In genomic region chr17:77421635-77421982, GRCh38 we compare ENCODE assay signal across 8 cellular contexts.
DNase-seq lines count a peak whose midpoint lies in the region; ATAC-seq and TF ChIP-seq lines count a peak whose summit lies in the region.

No MANE protein-coding gene starts in this region.

- H4K8ac ChIP-seq in IMR-90 (ENCODE audit: low read depth in 2 of 2, low read length in 2 of 2) = peak overlapping the region; percentile 9 to 59; a peak in 3 of 4 replicates

- peak overlapping the region; percentile 23 for H4K91ac ChIP-seq in IMR-90 (ENCODE audit: insufficient read depth, low read depth, low read length)

- H3K4me2 ChIP-seq in IMR-90 (ENCODE audit: low read depth, low read length) = peak overlapping the region; percentile 47; the same call in 1 of the 2 replicates

- peaks cover 77% of the 10 kb centered on the region for H4K20me1 ChIP-seq in IMR-90 (ENCODE audit: insufficient read depth, low read length)

- H3K27me3 ChIP-seq in ACC112 (ENCODE audit: insufficient read depth, low read length) (no peaks in the 10 kb centered on the region), IMR-90 (ENCODE audit: control insufficient read depth, insufficient read depth, low read length) (no peaks in the 10 kb centered on the region), neutrophil (no peaks in the 10 kb centered on the region), ascending aorta (no peaks in the 10 kb centered on the region)

- in situ Hi-C loops in IMR-90 (cut with MboI; ENCODE audit: low sequenced_read_pairs) = loop anchor here (5.0 kb wide), 1 partner anchor 44 kb away; no protein-coding TSS in a partner anchor

- H3K36me3 ChIP-seq in ACC112 (ENCODE audit: insufficient read depth, low read length) = no peaks in the 10 kb centered on the region; the same call in 1 of the 2 replicates
- peaks cover 8% of the 10 kb centered on the region; the same call in 1 of the 2 replicates for H3K36me3 ChIP-seq in IMR-90 (ENCODE audit: control insufficient read depth, insufficient read depth, low read length)
- H3K36me3 ChIP-seq in neutrophil = peaks cover 16% of the 10 kb centered on the region
- no peaks in the 10 kb centered on the region for H3K36me3 ChIP-seq in ascending aorta

- H2BK20ac ChIP-seq in IMR-90 (ENCODE audit: low read depth, low read length) = peak overlapping the region; percentile 64

- no CpG with 5 or more reads among the region's 13 CpGs for WGBS in IMR-90 (ENCODE audit: extremely low coverage in 2 of 2, insufficient read length in 1 of 2), 2 experiments

- peaks cover 61% of the 10 kb centered on the region for H3K79me2 ChIP-seq in ACC112 (ENCODE audit: control insufficient read depth, insufficient read depth, low read length, unreplicated experiment)

- POLR2A ChIA-PET in IMR-90 (lab: Charles Lee; ENCODE audit: unreplicated experiment) = interaction anchor here (1.0 kb wide), 1 partner anchor 537 kb away, joined by 3 read pairs; the partner anchor contains the start of gene TNRC6C

- H2AK5ac ChIP-seq in IMR-90 (ENCODE audit: low read depth, low read length) = peak overlapping the region; percentile 78

- dilution Hi-C loops in IMR-90 (cut with HindIII; ENCODE audit: low sequenced_read_pairs, unreplicated experiment) = no loop called here

- H3K56ac ChIP-seq in IMR-90 (ENCODE audit: extremely low read depth, insufficient read depth, low read length) = no peak overlapping the region

- CTCF ChIA-PET in IMR-90 (lab: Yijun Ruan, JAX) = interaction anchor here (1.7 kb wide), 1 partner anchor 8 kb away, joined by 4 read pairs; no protein-coding TSS in a partner anchor

- peaks cover 28 to 90% of the 10 kb centered on the region in 2 experiments for H3K79me1 ChIP-seq in IMR-90 (ENCODE audit: low read depth in 1 of 2, low read length in 2 of 2)

- ATAC-seq in IMR-90 (ENCODE audit: low read depth) (no peak), GM21381 (IDR thresholded peaks at IDR 0.05; ENCODE audit: unreplicated experiment) (no peak)

- H2BK120ac ChIP-seq in IMR-90 (ENCODE audit: low read depth, low read length) = peak overlapping the region; percentile 45

- H3K4ac ChIP-seq in IMR-90 (ENCODE audit: low read depth, low read length) = peak overlapping the region; percentile 85

- peaks cover 37% of the 10 kb centered on the region for H3K9me1 ChIP-seq in IMR-90 (ENCODE audit: insufficient read depth, low read length)

- BruUV-seq in IMR-90 (replicated peaks; lab: Mats Ljungman, UMichigan) = no TSS peak

- H3K4me1 ChIP-seq in ACC112 (ENCODE audit: control insufficient read depth, insufficient read depth, low read length, unreplicated experiment) (peaks cover 70% of the 10 kb centered on the region), IMR-90 (ENCODE audit: control insufficient read depth, insufficient read depth, low read length) (peaks cover 60% of the 10 kb centered on the region), neutrophil (ENCODE audit: control insufficient read depth in 1 of 2, insufficient read depth in 1 of 2, low read depth in 1 of 2, low read length in 1 of 2) (peaks cover 47 to 53% of the 10 kb centered on the region in 2 experiments), ascending aorta (peaks cover 18 to 49% of the 10 kb centered on the region in 2 donors)

- peak overlapping the region; percentile 55 for H2AK9ac ChIP-seq in IMR-90 (replicated peaks; ENCODE audit: low read depth, low read length, poor library complexity)

- H3K27ac ChIP-seq in ACC112 (ENCODE audit: low read depth, low read length) = peak overlapping the region; percentile 94
- H3K27ac ChIP-seq in IMR-90 (ENCODE audit: insufficient read depth, low read length) = peak overlapping the region; percentile 68
- peak overlapping the region; percentile 42 to 93 for H3K27ac ChIP-seq in coronary artery
- peak overlapping the region; percentile 65 for H3K27ac ChIP-seq in neutrophil
- peak overlapping the region in 1 of 2 donors; percentile 41 for H3K27ac ChIP-seq in ascending aorta

- TF ChIP-seq CTCF in IMR-90 (conservative IDR thresholded peaks at IDR 0.05; ENCODE audit: low read depth, low read length) = no peak
- no peak for TF ChIP-seq CTCF in coronary artery (IDR thresholded peaks at IDR 0.05)
- no peak for TF ChIP-seq CTCF in neutrophil (IDR thresholded peaks at IDR 0.05)
- no peak for TF ChIP-seq CTCF in ascending aorta (IDR thresholded peaks at IDR 0.05)

- 0 out of 2 replicates have a peak overlapping the region, but pooled peaks have one; percentile 11 for H3K9ac ChIP-seq in IMR-90 (ENCODE audit: low read depth, low read length)

- H3K14ac ChIP-seq in IMR-90 (replicated peaks; ENCODE audit: low read depth, low read length) = peak overlapping the region; percentile 8; the same call in 1 of the 2 replicates

- H2BK5ac ChIP-seq in IMR-90 (ENCODE audit: low read depth, low read length, poor library complexity, severe bottlenecking) = peak overlapping the region; percentile 53

- peak overlapping the region; percentile 56; the same call in 1 of the 2 replicates for H3K18ac ChIP-seq in IMR-90 (ENCODE audit: low read depth, low read length)

- intact Hi-C loops in IMR-90 (cut with micrococcal nuclease) (no loop called here), ascending aorta (cut with DNase I) (loop anchor here (5.0 to 10.0 kb wide), 2 partner anchors 181 to 313 kb away; no protein-coding TSS in a partner anchor)

- H2BK15ac ChIP-seq in IMR-90 (ENCODE audit: low read depth, low read length) = peak overlapping the region; percentile 36; the same call in 2 of the 3 replicates

- TF ChIP-seq RAD21 in IMR-90 (IDR thresholded peaks at IDR 0.05; ENCODE audit: low read length) = no peak

- H3K4me3 ChIP-seq in ACC112 (ENCODE audit: low read depth, low read length) = no peak overlapping the region
- H3K4me3 ChIP-seq in IMR-90 (ENCODE audit: insufficient read depth, low read depth, low read length) = no peak overlapping the region
- no peak overlapping the region for H3K4me3 ChIP-seq in coronary artery
- H3K4me3 ChIP-seq in neutrophil (ENCODE audit: low read depth in 1 of 2, low read length in 1 of 2) = peak overlapping the region in 1 of 2 experiments; percentile 36
- no peak overlapping the region for H3K4me3 ChIP-seq in ascending aorta

- H3K23ac ChIP-seq in IMR-90 (ENCODE audit: low read depth, low read length) = peak overlapping the region; percentile 15; the same call in 1 of the 2 replicates

- TF ChIP-seq POLR2A in IMR-90 (IDR thresholded peaks at IDR 0.05; ENCODE audit: low read depth, low read length) = no peak

- H2AFZ ChIP-seq in ACC112 (ENCODE audit: low read length, unreplicated experiment) = no peak overlapping the region
- H2AFZ ChIP-seq in IMR-90 (replicated peaks; ENCODE audit: low read length, poor library complexity) = no peak overlapping the region

- DNase-seq in IMR-90 (no peak), coronary artery (ENCODE audit: low spot score) (no peak), ascending aorta (ENCODE audit: low spot score in 2 of 2) (no peak), HK-2 (ENCODE audit: unreplicated experiment) (no peak), NCI-H2171 treated with DMSO at 0.1 percent for 48 hours (lab: John Stamatoyannopoulos, UW) (no peak)

- no peaks in the 10 kb centered on the region for H3K9me3 ChIP-seq in IMR-90 (ENCODE audit: control insufficient read depth, insufficient read depth, low read length)
- H3K9me3 ChIP-seq in neutrophil = no peaks in the 10 kb centered on the region
- H3K9me3 ChIP-seq in ascending aorta = no peaks in the 10 kb centered on the region

- peak overlapping the region; percentile 42 for H4K5ac ChIP-seq in IMR-90 (ENCODE audit: low read depth, low read length)

TF ChIP-seq in IMR-90, 13 proteins besides CTCF, POLR2A, EP300 and RAD21:
- TF ChIP-seq CEBPB (IDR thresholded peaks at IDR 0.05; ENCODE audit: low read depth, low read length) (no peak), BHLHE40 (IDR thresholded peaks at IDR 0.05; ENCODE audit: low read depth, low read length) (no peak), MXI1 (IDR thresholded peaks at IDR 0.05; ENCODE audit: borderline replicate concordance, low read depth, low read length) (no peak), RFX5 (IDR thresholded peaks at IDR 0.05; ENCODE audit: low read depth, low read length) (no peak), SMC3 (IDR thresholded peaks at IDR 0.05; ENCODE audit: low read depth, low read length) (no peak), FOS (IDR thresholded peaks at IDR 0.05; ENCODE audit: low read depth, low read length) (no peak), RCOR1 (IDR thresholded peaks at IDR 0.05; ENCODE audit: insufficient replicate concordance, low read length) (no peak), MAZ (IDR thresholded peaks at IDR 0.05; ENCODE audit: borderline replicate concordance, low read depth, low read length) (no peak), NFE2L2 (IDR thresholded peaks at IDR 0.05; ENCODE audit: low read depth, low read length) (no peak), CHD1 (IDR thresholded peaks at IDR 0.05; ENCODE audit: low read depth, low read length) (no peak), USF2 (IDR thresholded peaks at IDR 0.05; ENCODE audit: low read depth, low read length) (no peak), ELK1 (IDR thresholded peaks at IDR 0.05; ENCODE audit: borderline replicate concordance, low read depth, low read length) (no peak)
